In the genomic region with DNA sequence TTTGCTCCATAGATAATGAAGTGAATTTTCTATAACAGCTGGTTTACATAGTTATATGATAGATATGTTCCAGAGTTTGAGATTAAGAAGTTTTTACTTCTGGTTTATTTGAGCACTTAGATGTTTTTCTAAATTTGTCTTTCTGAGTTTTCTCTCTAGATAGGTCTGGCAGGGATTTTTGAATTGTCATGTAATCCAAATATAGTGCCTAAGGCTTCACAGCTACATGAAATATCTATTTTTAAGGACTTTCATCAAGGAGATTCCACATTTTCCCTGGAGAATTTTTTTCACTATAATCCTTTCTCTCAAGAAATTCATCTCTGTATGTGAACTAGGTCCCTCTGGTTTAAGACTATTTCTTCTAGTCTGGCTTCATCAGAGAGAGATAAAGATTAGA, we compare ENCODE assay signal across 6 cellular contexts.
"Had no signal": no experiment of that assay in that cellular context is flagged by ENCODE, and none has a peak within 500 bp of the region (broad histone marks: within the 10 kb centered on the region; RNA-seq: fewer than 3 reads in every experiment).

No MANE protein-coding gene starts in this region.

- H3K27ac ChIP-seq: GM23248 had no signal

- FAIRE-seq: HTR-8/SVneo had no signal

- DNase-seq: GM23248, GOT3, H7, HCEC 1CT, IMR-90 had no signal

- H3K4me3 ChIP-seq: GM23248 had no signal
